Comparison of ENCODE assay signal across 8 cellular contexts in genomic region chr10:73887038-73888015, GRCh38. TPM values are rescaled to one million over a fixed set of nuclear protein-coding genes. Genes with fewer than 3 reads are reported as not detected.
DNase-seq lines count a peak whose midpoint lies in the region; ATAC-seq, FAIRE-seq and TF ChIP-seq lines count a peak whose summit lies in the region.

No MANE protein-coding gene starts in this region.

- H3K4me3 ChIP-seq in A549 (no peak overlapping the region), Loucy (ENCODE audit: low read length, poor library complexity, severe bottlenecking) (no peak overlapping the region), body of pancreas (no peak overlapping the region)

- H3K27me3 ChIP-seq in Loucy (ENCODE audit: insufficient read depth, low read length, poor library complexity, severe bottlenecking) (no peaks in the 10 kb centered on the region), body of pancreas (no peaks in the 10 kb centered on the region)

- H3K4me1 ChIP-seq in A549 (peaks cover 63% of the 10 kb centered on the region), Loucy (ENCODE audit: insufficient read depth, low read length, poor library complexity, severe bottlenecking) (no peaks in the 10 kb centered on the region), body of pancreas (peaks cover 32% of the 10 kb centered on the region)

- DNase-seq in A549 (ENCODE audit: low read depth in 1 of 2, low spot score in 1 of 2) (peak; percentile 62 to 89), body of pancreas (peak; percentile 75 to 85 (median 82)), kidney tubule cell (ENCODE audit: low spot score) (peak; percentile 95), superior temporal gyrus (ENCODE audit: extremely low spot score) (peak; percentile 43), NCI-H510A treated with DMSO at 0.1 percent for 48 hours (lab: John Stamatoyannopoulos, UW) (no peak)

- TF ChIP-seq CTCF in A549 (IDR thresholded peaks at IDR 0.05) (no peak), Loucy (conservative IDR thresholded peaks at IDR 0.05; ENCODE audit: low read length) (no peak), body of pancreas (IDR thresholded peaks at IDR 0.05) (peak in 3 of 7 experiments; percentile 1 to 17 (median 11))

- H2AFZ ChIP-seq in Loucy (ENCODE audit: low read length): peak overlapping the region; percentile 30; the same call in 1 of the 2 replicates

- H3K9me3 ChIP-seq in A549: no peaks in the 10 kb centered on the region
- no peaks in the 10 kb centered on the region for H3K9me3 ChIP-seq in Loucy (ENCODE audit: insufficient read depth, low read depth, low read length)
- no peaks in the 10 kb centered on the region for H3K9me3 ChIP-seq in body of pancreas

- POLR2A ChIA-PET in A549 (lab: Yijun Ruan, JAX): interaction anchor here (0.8 to 7.9 kb wide), 10 partner anchors 12 to 221 kb away, joined by 3 to 98 read pairs (median 4); partner anchors contain the start of gene PLAU

- H3K36me3 ChIP-seq in Loucy (ENCODE audit: insufficient read depth, low read length) (no peaks in the 10 kb centered on the region), body of pancreas (replicated peaks in 1 of 2; ENCODE audit: insufficient read depth in 1 of 2, low read depth in 2 of 2) (no peaks in the 10 kb centered on the region)

- intact Hi-C loops in body of pancreas (cut with DNase I): loop anchor here (5.0 to 10.0 kb wide), 2 partner anchors 55 to 197 kb away; no protein-coding TSS in a partner anchor

- no peak overlapping the region for H3K9ac ChIP-seq in Loucy (ENCODE audit: low read depth, low read length, poor library complexity, severe bottlenecking)

- H3K4me2 ChIP-seq in A549 (peak overlapping the region; percentile 85), Loucy (ENCODE audit: low read depth, low read length, poor library complexity, severe bottlenecking) (no peak overlapping the region)

- H3K9me2 ChIP-seq in Loucy (replicated peaks; ENCODE audit: low read depth, low read length): no peaks in the 10 kb centered on the region

- H3F3A ChIP-seq in Loucy (ENCODE audit: low read depth): no peaks in the 10 kb centered on the region

- no peaks in the 10 kb centered on the region for H3K79me2 ChIP-seq in Loucy (ENCODE audit: insufficient read depth, low read length)

- TF ChIP-seq RAD21 in A549 (conservative IDR thresholded peaks at IDR 0.05 in 1 of 2, IDR thresholded peaks at IDR 0.05 in 1 of 2): peak; percentile 40 to 41; a peak in 4 of 5 replicates

- TF ChIP-seq POLR2A in A549 (IDR thresholded peaks at IDR 0.05; ENCODE audit: low read length) (no peak), body of pancreas (IDR thresholded peaks at IDR 0.05) (no peak)

- ATAC-seq in A549 (peak; percentile 63 to 81), body of pancreas (peak; percentile 68), HG02678 (IDR thresholded peaks at IDR 0.05; ENCODE audit: unreplicated experiment) (no peak), HG03469 (IDR thresholded peaks at IDR 0.05; ENCODE audit: unreplicated experiment) (no peak)

- peak; percentile 67 to 83; a peak in 3 of 5 replicates for TF ChIP-seq EP300 in A549 (IDR thresholded peaks at IDR 0.05)

- peak; percentile 63 for FAIRE-seq in A549 (lab: Jason Lieb, UNC)

- H3K27ac ChIP-seq in A549 (peak overlapping the region; percentile 97 to 98), body of pancreas (peak overlapping the region in 3 of 4 donors; percentile 58 to 81 (median 77))

- 7% methylated on average over 13 of the region's 15 CpGs for WGBS in A549 (ENCODE audit: missing lambda C conversion rate)
- WGBS in body of pancreas, 2 donors: 22 to 33% methylated on average over 7 to 15 of the region's 15 CpGs

- no peaks in the 10 kb centered on the region for H4K20me1 ChIP-seq in Loucy (ENCODE audit: insufficient read depth, low read length, poor library complexity, severe bottlenecking)

- CTCF ChIA-PET in A549 (lab: Yijun Ruan, JAX): interaction anchor here (0.7 to 26.6 kb wide), 39 partner anchors 8 to 347 kb away, joined by 3 to 936 read pairs (median 6); partner anchors contain the start of genes CAMK2G, PLAU and VCL

TF ChIP-seq in A549, 52 proteins besides CTCF, POLR2A, EP300 and RAD21 (continues in another document):
- TF ChIP-seq SMC3 (IDR thresholded peaks at IDR 0.05) (peak; percentile 33; the same call in 2 of the 3 replicates), KDM1A (IDR thresholded peaks at IDR 0.05; ENCODE audit: low read depth) (no peak), CBX8 (IDR thresholded peaks at IDR 0.05) (no peak), SREBF2 (IDR thresholded peaks at IDR 0.05) (no peak), HDAC2 (IDR thresholded peaks at IDR 0.05) (no peak), ELK1 (IDR thresholded peaks at IDR 0.05; ENCODE audit: low read depth, low read length) (no peak), KDM5A (IDR thresholded peaks at IDR 0.05) (no peak), RCOR1 (IDR thresholded peaks at IDR 0.05; ENCODE audit: low read depth, low read length) (no peak), ZNF302 (CRISPR knock-in tag; IDR thresholded peaks at IDR 0.05) (no peak), REST (IDR thresholded peaks at IDR 0.05) (no peak), ZFP36 (IDR thresholded peaks at IDR 0.05; ENCODE audit: borderline replicate concordance, partially characterized antibody) (no peak), BCL3 (IDR thresholded peaks at IDR 0.05) (peak; percentile 69; the same call in 1 of the 3 replicates), TFCP2L1 (CRISPR knock-in tag; IDR thresholded peaks at IDR 0.05) (no peak), CEBPB (IDR thresholded peaks at IDR 0.05) (no peak), RNF2 (IDR thresholded peaks at IDR 0.05; ENCODE audit: borderline replicate concordance, low read depth) (no peak), JUNB (IDR thresholded peaks at IDR 0.05) (peak; percentile 68), BHLHE40 (IDR thresholded peaks at IDR 0.05; ENCODE audit: low read depth, low read length) (no peak), MAFK (IDR thresholded peaks at IDR 0.05; ENCODE audit: partially characterized antibody) (peak; percentile 51), FOXS1 (CRISPR knock-in tag; IDR thresholded peaks at IDR 0.05) (no peak)

RNA-seq across cellular contexts. Expression of gene CAMK2G, which starts 13.0 kb away (rescaled TPM):
- polyA plus RNA-seq in A549 (2011; rRNA removed): 22.6 and 27.5 TPM in 2 replicates
- polyA plus RNA-seq in A549 (2012; cell fraction: cytosol; rRNA removed): 30.6 and 33.7 TPM in 2 replicates
- polyA plus RNA-seq in A549 (2012; cell fraction: nucleus; rRNA removed): 61.5 and 75.3 TPM in 2 replicates
- polyA plus RNA-seq in A549 (2017; fragmentation: RNase III; extraction: RNeasy Plus Mini Kit Qiagen cat#74134 plus additional on column Dnase treatment): 22.8 to 26.6 TPM (median 25.5 TPM) in 3 replicates
- polyA minus RNA-seq in A549 (2011; rRNA and poly(A)+ RNA removed): 22.9 and 33.4 TPM in 2 replicates
- 10 to 100 TPM; 14.8 to 17.4 TPM for total RNA-seq in body of pancreas

RNA-seq across cellular contexts. Expression of gene PLAU, which starts 23.6 kb away (rescaled TPM):
- polyA plus RNA-seq in A549 (2011; rRNA removed): 75.8 and 84.3 TPM in 2 replicates
- 78.1 and 96.1 TPM in 2 replicates for polyA plus RNA-seq in A549 (2012; cell fraction: cytosol; rRNA removed)
- 128 and 152 TPM in 2 replicates for polyA plus RNA-seq in A549 (2012; cell fraction: nucleus; rRNA removed)
- 82.6 to 88.3 TPM (median 87.2 TPM) in 3 replicates for polyA plus RNA-seq in A549 (2017; fragmentation: RNase III; extraction: RNeasy Plus Mini Kit Qiagen cat#74134 plus additional on column Dnase treatment)
- polyA minus RNA-seq in A549 (2011; rRNA and poly(A)+ RNA removed): 47.2 and 50.6 TPM in 2 replicates
- 1 to 10 TPM; 1.6 to 4.3 TPM for total RNA-seq in body of pancreas

Comparison
In these comparisons a context has a peak if more than half of its experiments do, and no peak if none do; other contexts are left out.
1. ATAC-seq: peak in A549 (2 of 2) and body of pancreas (single experiment); none in HG02678 (single experiment) and HG03469 (single experiment).